In genomic region chr15:69403611-69404010, GRCh38 we compare ENCODE assay signal across 15 cellular contexts. TPM values are rescaled to one million over a fixed set of nuclear protein-coding genes. Genes with fewer than 3 reads are reported as not detected.
DNase-seq lines count a peak whose midpoint lies in the region; ATAC-seq, FAIRE-seq and TF ChIP-seq lines count a peak whose summit lies in the region.
"Had no signal": no experiment of that assay in that cellular context is flagged by ENCODE, and none has a peak within 500 bp of the region (broad histone marks: within the 10 kb centered on the region; RNA-seq: fewer than 3 reads in every experiment).

No MANE protein-coding gene starts in this region.

- H3K4me1 ChIP-seq in breast epithelium (no peaks in the 10 kb centered on the region), adipocyte (ENCODE audit: control insufficient read depth, insufficient read depth, low read length) (peaks cover 8% of the 10 kb centered on the region)
- H3K4me1 ChIP-seq: body of pancreas had no signal

- H3K9me3 Mint-ChIP-seq in MCF 10A (ENCODE audit: unreplicated experiment): no peaks in the 10 kb centered on the region
- H3K9me3 Mint-ChIP-seq in progenitor cell of endocrine pancreas (ENCODE audit: low read depth): no peaks in the 10 kb centered on the region
- H3K9me3 Mint-ChIP-seq: natural killer cell had no signal

- H3K4me1 Mint-ChIP-seq in MCF 10A (ENCODE audit: insufficient read depth, unreplicated experiment) (peaks cover 10% of the 10 kb centered on the region), progenitor cell of endocrine pancreas (ENCODE audit: low read depth) (no peaks in the 10 kb centered on the region)
- H3K4me1 Mint-ChIP-seq: natural killer cell had no signal

- H3K4me3 Mint-ChIP-seq in MCF 10A (ENCODE audit: unreplicated experiment) (no peak overlapping the region), progenitor cell of endocrine pancreas (ENCODE audit: low read depth) (no peak overlapping the region)
- H3K4me3 Mint-ChIP-seq: natural killer cell had no signal

- H3K27ac Mint-ChIP-seq in MCF 10A (ENCODE audit: low read depth, unreplicated experiment) (no peak overlapping the region), progenitor cell of endocrine pancreas (no peak overlapping the region)
- H3K27ac Mint-ChIP-seq: natural killer cell had no signal

- no peaks in the 10 kb centered on the region for H3K27me3 ChIP-seq in breast epithelium
- no peaks in the 10 kb centered on the region for H3K27me3 ChIP-seq in adipocyte (replicated peaks; ENCODE audit: control insufficient read depth, insufficient read depth, low read length)
- H3K27me3 ChIP-seq: body of pancreas had no signal

- no peaks in the 10 kb centered on the region for H3K9me3 ChIP-seq in breast epithelium
- H3K9me3 ChIP-seq in adipocyte (ENCODE audit: control insufficient read depth, low read length): no peaks in the 10 kb centered on the region
- H3K9me3 ChIP-seq: body of pancreas had no signal

- H3K36me3 ChIP-seq in breast epithelium: no peaks in the 10 kb centered on the region
- H3K36me3 ChIP-seq in adipocyte (ENCODE audit: control insufficient read depth, insufficient read depth, low read length, severe bottlenecking): no peaks in the 10 kb centered on the region

- intact Hi-C loops in MCF 10A (cut with micrococcal nuclease) (no loop called here), breast epithelium (cut with DNase I; ENCODE audit: low total_unique reads) (no loop called here)

- no TSS peak for BruUV-seq in MCF 10A (replicated peaks; lab: Mats Ljungman, UMichigan)

- POLR2A ChIA-PET in MCF 10A (lab: Yijun Ruan, JAX): interaction anchor here (0.6 to 1.5 kb wide), 4 partner anchors 9 to 243 kb away, joined by 3 to 4 read pairs (median 3); partner anchors contain the start of gene GLCE

- H3K27me3 Mint-ChIP-seq in MCF 10A (ENCODE audit: insufficient read depth, unreplicated experiment) (no peaks in the 10 kb centered on the region), progenitor cell of endocrine pancreas (no peaks in the 10 kb centered on the region)

- H3K36me3 Mint-ChIP-seq in MCF 10A (ENCODE audit: insufficient read depth, unreplicated experiment) (peaks cover 10% of the 10 kb centered on the region), progenitor cell of endocrine pancreas (ENCODE audit: insufficient read depth) (peaks cover 8% of the 10 kb centered on the region)
- H3K36me3 Mint-ChIP-seq: natural killer cell had no signal

- no peak overlapping the region for H3K9ac ChIP-seq in adipocyte (ENCODE audit: low read length)

- TF ChIP-seq POLR2A in breast epithelium (IDR thresholded peaks at IDR 0.05): no peak

- DNase-seq in MCF 10A (ENCODE audit: unreplicated experiment) (peak; percentile 65), breast epithelium (ENCODE audit: low spot score in 2 of 2) (no peak), adipocyte (ENCODE audit: low read depth) (peak; percentile 84), foreskin fibroblast (peak; percentile 79 to 89), urothelium cell line (ENCODE audit: low spot score) (no peak), putamen (ENCODE audit: low spot score) (no peak), progenitor cell of endocrine pancreas (ENCODE audit: low spot score, unreplicated experiment) (no peak)
- DNase-seq: activated CD4-positive, alpha-beta T cell treated with anti-CD3 and anti-CD28 coated beads for 4 hours; AML-193; body of pancreas; erythroblast; natural killer cell; NCI-H1417 had no signal

- H3K27ac ChIP-seq in breast epithelium: no peak overlapping the region
- H3K27ac ChIP-seq: body of pancreas had no signal

- H3K4me3 ChIP-seq in breast epithelium (no peak overlapping the region), adipocyte (ENCODE audit: low read length) (no peak overlapping the region), foreskin fibroblast (ENCODE audit: low read depth in 1 of 2, low read length in 2 of 2) (no peak overlapping the region)
- H3K4me3 ChIP-seq: body of pancreas had no signal

- FAIRE-seq in urothelium cell line (lab: Jason Lieb, UNC): peak; percentile 59
- FAIRE-seq: keratinocyte had no signal

- TF ChIP-seq CTCF in MCF 10A (IDR thresholded peaks at IDR 0.05; ENCODE audit: unreplicated experiment) (no peak), breast epithelium (IDR thresholded peaks at IDR 0.05) (no peak), foreskin fibroblast (IDR thresholded peaks at IDR 0.05; ENCODE audit: low read depth, low read length) (no peak), progenitor cell of endocrine pancreas (IDR thresholded peaks at IDR 0.05; ENCODE audit: unreplicated experiment) (no peak)

- CTCF ChIA-PET in MCF 10A (lab: Yijun Ruan, JAX): interaction anchor here (0.5 to 6.8 kb wide), 8 partner anchors 9 to 1102 kb away, joined by 3 to 54 read pairs (median 3); no protein-coding TSS in a partner anchor

- ATAC-seq in GM19463 (IDR thresholded peaks at IDR 0.05; ENCODE audit: unreplicated experiment): no peak
- ATAC-seq: body of pancreas, natural killer cell had no signal

RNA-seq across cellular contexts. Expression of gene KIF23, which starts 10.5 kb away (rescaled TPM):
- total RNA-seq in MCF 10A (2022): 30.3 and 50.2 TPM in 2 replicates
- total RNA-seq in breast epithelium: 1 to 10 TPM; 1.6 to 6.4 (median 2.2) TPM
- total RNA-seq in progenitor cell of endocrine pancreas: 26.5 and 28.4 TPM in 2 replicates

RNA-seq across cellular contexts. Expression of gene RPLP1, which starts 49.0 kb away (rescaled TPM):
- 2,295 and 2,621 TPM in 2 replicates for total RNA-seq in MCF 10A (2022)
- total RNA-seq in breast epithelium: 100 to 1,000 TPM; 624 to 881 (median 805) TPM
- total RNA-seq in progenitor cell of endocrine pancreas: 1,112 and 1,115 TPM in 2 replicates

Comparison
In these comparisons a context has a peak if more than half of its experiments do, and no peak if none do; other contexts are left out.
1. DNase-seq: peak in MCF 10A (single experiment), adipocyte (single experiment) and foreskin fibroblast (2 of 2); none in breast epithelium (0 of 2), urothelium cell line (single experiment), putamen (single experiment) and progenitor cell of endocrine pancreas (single experiment).